In the genomic region with DNA sequence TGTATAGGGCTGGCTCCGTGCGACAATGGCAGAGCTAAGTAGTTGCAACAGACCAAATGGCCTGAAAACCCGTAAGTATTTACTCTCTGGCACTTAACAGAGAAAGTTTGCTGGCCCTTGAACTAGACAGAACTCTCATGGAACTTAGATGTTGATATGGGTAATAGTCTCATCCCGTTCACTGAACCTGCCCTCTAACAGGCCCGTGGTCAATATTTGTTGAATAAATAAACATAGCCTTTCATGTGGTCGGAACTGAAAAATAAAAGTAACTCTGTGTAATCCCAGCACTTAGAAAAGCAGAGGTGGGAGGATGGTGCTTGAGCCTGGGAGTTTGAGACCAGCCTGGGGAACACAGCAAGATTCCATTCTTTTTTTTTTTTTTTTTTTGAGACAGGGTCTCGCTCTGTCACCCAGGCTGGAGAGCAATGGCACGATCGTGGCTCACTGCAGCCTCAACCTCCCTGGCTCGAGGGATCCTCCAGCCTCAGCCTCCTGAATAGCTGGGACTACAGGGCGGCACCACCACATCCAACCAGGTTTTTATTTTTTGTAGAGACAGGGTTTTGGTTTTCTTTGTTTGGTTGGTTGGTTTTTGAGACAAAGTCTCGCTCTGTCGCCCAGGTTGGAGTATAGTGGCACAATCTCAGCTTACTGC, we compare ENCODE assay signal across 10 cellular contexts.
"Had no signal": no experiment of that assay in that cellular context is flagged by ENCODE, and none has a peak within 500 bp of the region (broad histone marks: within the 10 kb centered on the region; RNA-seq: fewer than 3 reads in every experiment).

No MANE protein-coding gene starts in this region.

- H3K4me1 Mint-ChIP-seq: activated T-helper 17 cell treated with anti-CD3 and anti-CD28 coated beads, Interleukin-2, amount 50 U/mL, for 72 hours had no signal

- H3K27ac Mint-ChIP-seq: activated T-helper 17 cell treated with anti-CD3 and anti-CD28 coated beads, Interleukin-2, amount 50 U/mL, for 72 hours; stimulated activated naive CD8-positive, alpha-beta T cell treated with anti-CD3 and anti-CD28 coated beads, Interleukin-15, Interleukin-2, amounts not matched to agents 100 ng/mL and 50 ng/mL, for 24 hours had no signal

- DNase-seq: activated naive CD4-positive, alpha-beta T cell treated with Interleukin-2 at 50 U/mL for 16 hours; left ventricle myocardium superior; ovary; SW 1271 had no signal

- H3K9me3 Mint-ChIP-seq: activated T-helper 17 cell treated with anti-CD3 and anti-CD28 coated beads, Interleukin-2, amount 50 U/mL, for 72 hours; neural crest cell; stimulated activated naive CD8-positive, alpha-beta T cell treated with anti-CD3 and anti-CD28 coated beads, Interleukin-15, Interleukin-2, amounts not matched to agents 100 ng/mL and 50 ng/mL, for 24 hours had no signal

- H3K4me3 Mint-ChIP-seq: activated T-helper 17 cell treated with anti-CD3 and anti-CD28 coated beads, Interleukin-2, amount 50 U/mL, for 72 hours; neural crest cell; stimulated activated naive CD8-positive, alpha-beta T cell treated with anti-CD3 and anti-CD28 coated beads, Interleukin-15, Interleukin-2, amounts not matched to agents 100 ng/mL and 50 ng/mL, for 24 hours had no signal

- ATAC-seq: activated CD4-positive, CD25-positive, alpha-beta regulatory T cell treated with anti-CD3 and anti-CD28 coated beads, Interleukin-2, amount 50 U/mL, for 24 hours; activated T-helper 17 cell treated with anti-CD3 and anti-CD28 coated beads, Interleukin-2, amount 50 U/mL, for 72 hours; esophagus mucosa; left ventricle myocardium superior; sciatic nerve had no signal

- H3K27me3 Mint-ChIP-seq: activated T-helper 17 cell treated with anti-CD3 and anti-CD28 coated beads, Interleukin-2, amount 50 U/mL, for 72 hours; stimulated activated naive CD8-positive, alpha-beta T cell treated with anti-CD3 and anti-CD28 coated beads, Interleukin-15, Interleukin-2, amounts not matched to agents 100 ng/mL and 50 ng/mL, for 24 hours had no signal
